In the genomic region with DNA sequence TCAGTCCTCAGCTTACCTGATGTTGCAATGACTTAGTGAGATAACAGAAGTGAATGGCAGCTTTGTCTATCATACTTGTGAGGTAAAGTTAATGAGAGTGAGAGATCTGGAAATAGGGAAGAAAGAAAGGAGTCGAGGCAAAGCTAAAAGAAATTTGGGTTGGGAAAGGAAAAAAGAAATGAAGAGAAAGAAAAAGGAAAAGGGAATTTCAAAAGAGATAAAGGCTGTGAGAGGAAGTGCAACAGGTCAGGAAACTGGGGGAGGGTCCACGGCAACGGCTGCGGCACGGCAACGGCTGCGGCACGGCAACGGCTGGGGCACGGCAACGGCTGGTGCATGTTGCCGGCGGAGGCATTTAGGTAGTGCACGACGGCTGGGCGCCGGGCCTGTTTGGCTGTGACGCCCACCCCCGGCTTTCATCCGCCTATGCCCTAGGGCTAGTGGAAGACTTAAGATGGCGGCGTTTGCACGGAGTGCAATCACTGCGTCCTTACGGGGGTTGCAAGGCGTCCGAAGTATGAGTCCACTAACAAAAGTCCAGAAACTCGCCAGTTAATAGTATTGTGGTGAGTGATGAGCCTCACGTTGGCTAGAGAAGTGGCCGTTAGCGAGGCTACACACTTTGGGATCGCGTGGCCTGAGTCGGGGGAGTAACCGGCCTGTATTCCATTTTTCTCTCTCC, we compare ENCODE assay signal across 8 cellular contexts.
DNase-seq lines count a peak whose midpoint lies in the region; ATAC-seq and TF ChIP-seq lines count a peak whose summit lies in the region.

No MANE protein-coding gene starts in this region.

- H3K36me3 Mint-ChIP-seq in WTC11: peaks cover 9% of the 10 kb centered on the region

- H3K27ac ChIP-seq in AG04450 (ENCODE audit: low read depth, low read length) (peak overlapping the region; percentile 65), caudate nucleus (ENCODE audit: low read depth, low read length) (peak overlapping the region; percentile 67)

- POLR2A ChIA-PET in AG04450 (lab: Yijun Ruan, JAX) (no interaction called here), WTC11 (lab: Charles Lee) (no interaction called here)

- peak overlapping the region; percentile 76 for H3K4me3 ChIP-seq in AG04450 (ENCODE audit: low read depth, low read length)

- TF ChIP-seq CTCF in AG04450 (IDR thresholded peaks at IDR 0.05; ENCODE audit: low read depth, low read length): no peak
- no peak for TF ChIP-seq CTCF in WTC11 (IDR thresholded peaks at IDR 0.05)

- DNase-seq in AG04450 (ENCODE audit: low read depth, low spot score): peak; percentile 65
- DNase-seq in NCI-H2196 (lab: John Stamatoyannopoulos, UW; ENCODE audit: unreplicated experiment): peak; percentile 70
- DNase-seq in WTC11 (ENCODE audit: low spot score): peak; percentile 80
- peak in 60 of 61 donors; percentile 5 to 94 (median 74) for DNase-seq in caudate nucleus (lab: John Stamatoyannopoulos, UW)
- peak; percentile 96 for DNase-seq in iris pigment epithelial cell (ENCODE audit: low read depth)
- DNase-seq in stimulated activated CD4-positive, alpha-beta T cell treated with anti-CD3 and anti-CD28 coated beads, Interleukin-12 subunit alpha, Interleukin-12 subunit beta, amount 100 ng/mL, for 24 hours (ENCODE audit: low read depth in 2 of 2): peak; percentile 70 to 75

- H3K27me3 Mint-ChIP-seq in WTC11 (ENCODE audit: low read depth): no peaks in the 10 kb centered on the region

- H3K27ac Mint-ChIP-seq in WTC11: peak overlapping the region; percentile 98

- H3K9me3 ChIP-seq in AG04450 (ENCODE audit: control insufficient read depth, insufficient read depth, low read length): no peaks in the 10 kb centered on the region

- H3K4me3 Mint-ChIP-seq in WTC11: peak overlapping the region; percentile 93

- no peaks in the 10 kb centered on the region for H3K27me3 ChIP-seq in AG04450 (ENCODE audit: control insufficient read depth, insufficient read depth, low read length)

- CTCF ChIA-PET in AG04450 (lab: Charles Lee) (interaction anchor here (0.5 to 1.1 kb wide), 4 partner anchors 17 to 190 kb away, joined by 3 to 5 read pairs (median 4); no protein-coding TSS in a partner anchor), WTC11 (lab: Charles Lee) (interaction anchor here (0.9 kb wide), 1 partner anchor 72 kb away, joined by 4 read pairs; no protein-coding TSS in a partner anchor)

- peaks cover 20% of the 10 kb centered on the region for H3K4me1 Mint-ChIP-seq in WTC11

- ATAC-seq in GM18873 (IDR thresholded peaks at IDR 0.05; ENCODE audit: low FRiP score, unreplicated experiment) (peak; percentile 99), HG03135 (IDR thresholded peaks at IDR 0.05; ENCODE audit: unreplicated experiment) (peak; percentile 99), WTC11 (peak; percentile 98)

- H3K9me3 Mint-ChIP-seq in WTC11: no peaks in the 10 kb centered on the region

TF ChIP-seq in WTC11, 78 proteins besides CTCF, POLR2A, EP300 and RAD21 (continues in another document):
- TF ChIP-seq SOX15 (CRISPR knock-in tag; IDR thresholded peaks at IDR 0.05) (no peak), NR1H2 (CRISPR knock-in tag; IDR thresholded peaks at IDR 0.05) (no peak), CBFB (CRISPR knock-in tag; IDR thresholded peaks at IDR 0.05; ENCODE audit: low read depth) (peak; percentile 93; the same call in 1 of the 2 replicates), IRF2 (CRISPR knock-in tag; IDR thresholded peaks at IDR 0.05; ENCODE audit: borderline replicate concordance, low read depth) (no peak), KAT7 (CRISPR knock-in tag; IDR thresholded peaks at IDR 0.05; ENCODE audit: borderline replicate concordance) (no peak), TP53 (CRISPR knock-in tag; IDR thresholded peaks at IDR 0.05) (no peak)
- TF ChIP-seq, protein P1, sequence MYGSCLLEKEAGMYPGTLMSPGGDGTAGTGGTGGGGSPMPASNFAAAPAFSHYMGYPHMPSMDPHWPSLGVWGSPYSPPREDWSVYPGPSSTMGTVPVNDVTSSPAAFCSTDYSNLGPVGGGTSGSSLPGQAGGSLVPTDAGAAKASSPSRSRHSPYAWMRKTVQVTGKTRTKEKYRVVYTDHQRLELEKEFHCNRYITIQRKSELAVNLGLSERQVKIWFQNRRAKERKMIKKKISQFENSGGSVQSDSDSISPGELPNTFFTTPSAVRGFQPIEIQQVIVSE (CRISPR knock-in tag; IDR thresholded peaks at IDR 0.05; ENCODE audit: borderline replicate concordance): no peak
- TF ChIP-seq, protein P2, sequence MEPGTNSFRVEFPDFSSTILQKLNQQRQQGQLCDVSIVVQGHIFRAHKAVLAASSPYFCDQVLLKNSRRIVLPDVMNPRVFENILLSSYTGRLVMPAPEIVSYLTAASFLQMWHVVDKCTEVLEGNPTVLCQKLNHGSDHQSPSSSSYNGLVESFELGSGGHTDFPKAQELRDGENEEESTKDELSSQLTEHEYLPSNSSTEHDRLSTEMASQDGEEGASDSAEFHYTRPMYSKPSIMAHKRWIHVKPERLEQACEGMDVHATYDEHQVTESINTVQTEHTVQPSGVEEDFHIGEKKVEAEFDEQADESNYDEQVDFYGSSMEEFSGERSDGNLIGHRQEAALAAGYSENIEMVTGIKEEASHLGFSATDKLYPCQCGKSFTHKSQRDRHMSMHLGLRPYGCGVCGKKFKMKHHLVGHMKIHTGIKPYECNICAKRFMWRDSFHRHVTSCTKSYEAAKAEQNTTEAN (CRISPR knock-in tag; IDR thresholded peaks at IDR 0.05): 0 out of 2 replicates have a peak, but pooled peaks have one; percentile 67
- TF ChIP-seq, protein P3, sequence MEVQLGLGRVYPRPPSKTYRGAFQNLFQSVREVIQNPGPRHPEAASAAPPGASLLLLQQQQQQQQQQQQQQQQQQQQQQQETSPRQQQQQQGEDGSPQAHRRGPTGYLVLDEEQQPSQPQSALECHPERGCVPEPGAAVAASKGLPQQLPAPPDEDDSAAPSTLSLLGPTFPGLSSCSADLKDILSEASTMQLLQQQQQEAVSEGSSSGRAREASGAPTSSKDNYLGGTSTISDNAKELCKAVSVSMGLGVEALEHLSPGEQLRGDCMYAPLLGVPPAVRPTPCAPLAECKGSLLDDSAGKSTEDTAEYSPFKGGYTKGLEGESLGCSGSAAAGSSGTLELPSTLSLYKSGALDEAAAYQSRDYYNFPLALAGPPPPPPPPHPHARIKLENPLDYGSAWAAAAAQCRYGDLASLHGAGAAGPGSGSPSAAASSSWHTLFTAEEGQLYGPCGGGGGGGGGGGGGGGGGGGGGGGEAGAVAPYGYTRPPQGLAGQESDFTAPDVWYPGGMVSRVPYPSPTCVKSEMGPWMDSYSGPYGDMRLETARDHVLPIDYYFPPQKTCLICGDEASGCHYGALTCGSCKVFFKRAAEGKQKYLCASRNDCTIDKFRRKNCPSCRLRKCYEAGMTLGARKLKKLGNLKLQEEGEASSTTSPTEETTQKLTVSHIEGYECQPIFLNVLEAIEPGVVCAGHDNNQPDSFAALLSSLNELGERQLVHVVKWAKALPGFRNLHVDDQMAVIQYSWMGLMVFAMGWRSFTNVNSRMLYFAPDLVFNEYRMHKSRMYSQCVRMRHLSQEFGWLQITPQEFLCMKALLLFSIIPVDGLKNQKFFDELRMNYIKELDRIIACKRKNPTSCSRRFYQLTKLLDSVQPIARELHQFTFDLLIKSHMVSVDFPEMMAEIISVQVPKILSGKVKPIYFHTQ (CRISPR knock-in tag; IDR thresholded peaks at IDR 0.05): no peak
- TF ChIP-seq, protein P4, sequence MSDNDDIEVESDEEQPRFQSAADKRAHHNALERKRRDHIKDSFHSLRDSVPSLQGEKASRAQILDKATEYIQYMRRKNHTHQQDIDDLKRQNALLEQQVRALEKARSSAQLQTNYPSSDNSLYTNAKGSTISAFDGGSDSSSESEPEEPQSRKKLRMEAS (CRISPR knock-in tag; IDR thresholded peaks at IDR 0.05): peak; percentile 77
- TF ChIP-seq, protein P5, sequence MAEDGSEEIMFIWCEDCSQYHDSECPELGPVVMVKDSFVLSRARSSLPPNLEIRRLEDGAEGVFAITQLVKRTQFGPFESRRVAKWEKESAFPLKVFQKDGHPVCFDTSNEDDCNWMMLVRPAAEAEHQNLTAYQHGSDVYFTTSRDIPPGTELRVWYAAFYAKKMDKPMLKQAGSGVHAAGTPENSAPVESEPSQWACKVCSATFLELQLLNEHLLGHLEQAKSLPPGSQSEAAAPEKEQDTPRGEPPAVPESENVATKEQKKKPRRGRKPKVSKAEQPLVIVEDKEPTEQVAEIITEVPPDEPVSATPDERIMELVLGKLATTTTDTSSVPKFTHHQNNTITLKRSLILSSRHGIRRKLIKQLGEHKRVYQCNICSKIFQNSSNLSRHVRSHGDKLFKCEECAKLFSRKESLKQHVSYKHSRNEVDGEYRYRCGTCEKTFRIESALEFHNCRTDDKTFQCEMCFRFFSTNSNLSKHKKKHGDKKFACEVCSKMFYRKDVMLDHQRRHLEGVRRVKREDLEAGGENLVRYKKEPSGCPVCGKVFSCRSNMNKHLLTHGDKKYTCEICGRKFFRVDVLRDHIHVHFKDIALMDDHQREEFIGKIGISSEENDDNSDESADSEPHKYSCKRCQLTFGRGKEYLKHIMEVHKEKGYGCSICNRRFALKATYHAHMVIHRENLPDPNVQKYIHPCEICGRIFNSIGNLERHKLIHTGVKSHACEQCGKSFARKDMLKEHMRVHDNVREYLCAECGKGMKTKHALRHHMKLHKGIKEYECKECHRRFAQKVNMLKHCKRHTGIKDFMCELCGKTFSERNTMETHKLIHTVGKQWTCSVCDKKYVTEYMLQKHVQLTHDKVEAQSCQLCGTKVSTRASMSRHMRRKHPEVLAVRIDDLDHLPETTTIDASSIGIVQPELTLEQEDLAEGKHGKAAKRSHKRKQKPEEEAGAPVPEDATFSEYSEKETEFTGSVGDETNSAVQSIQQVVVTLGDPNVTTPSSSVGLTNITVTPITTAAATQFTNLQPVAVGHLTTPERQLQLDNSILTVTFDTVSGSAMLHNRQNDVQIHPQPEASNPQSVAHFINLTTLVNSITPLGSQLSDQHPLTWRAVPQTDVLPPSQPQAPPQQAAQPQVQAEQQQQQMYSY (CRISPR knock-in tag; IDR thresholded peaks at IDR 0.05): no peak

Comparison
In these comparisons a context has a peak if more than half of its experiments do, and no peak if none do; other contexts are left out.
1. Peak in every context shown above with its lines: DNase-seq, ATAC-seq, H3K4me3 ChIP-seq and H3K27ac ChIP-seq.